Comparison of ENCODE assay signal across 17 cellular contexts in the genomic region with DNA sequence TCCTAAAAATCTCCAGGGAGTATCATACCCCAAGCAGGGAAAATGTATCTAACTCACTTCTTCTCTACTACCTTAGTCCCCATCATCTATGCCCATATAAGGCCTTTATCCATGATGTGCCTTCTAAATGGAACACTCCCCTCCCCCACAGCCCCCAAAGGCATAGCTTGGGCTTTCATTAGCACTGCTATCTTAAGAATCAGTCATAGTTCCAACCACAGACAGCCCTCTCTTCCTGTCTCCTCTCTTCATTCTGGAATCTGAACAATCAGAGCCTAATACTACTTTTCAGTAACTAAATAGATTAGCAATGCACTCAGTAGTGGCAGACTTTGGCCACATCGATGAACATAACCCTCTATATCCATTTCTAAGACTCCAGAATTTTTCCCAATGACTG.
A peak's percentile ranks its signal among the peaks of the same experiment; 100 is the strongest.
DNase-seq lines count a peak whose midpoint lies in the region; ATAC-seq and TF ChIP-seq lines count a peak whose summit lies in the region.
"Had no signal": no experiment of that assay in that cellular context is flagged by ENCODE, and none has a peak within 500 bp of the region (broad histone marks: within the 10 kb centered on the region; RNA-seq: fewer than 3 reads in every experiment).

No MANE protein-coding gene starts in this region.

- no peak overlapping the region for H3K4me3 ChIP-seq in dorsolateral prefrontal cortex
- no peak overlapping the region for H3K4me3 ChIP-seq in PC-3 (ENCODE audit: low read length)

- H3K27ac ChIP-seq in dorsolateral prefrontal cortex (no peak overlapping the region), PC-3 (ENCODE audit: low read length) (no peak overlapping the region)
- H3K27ac ChIP-seq in CD4-positive, alpha-beta T cell (ENCODE audit: low read depth, low read length) = no peak overlapping the region

- no peaks in the 10 kb centered on the region for H3F3A ChIP-seq in PC-3 (ENCODE audit: low read length, unreplicated experiment)

- H3K79me2 ChIP-seq in PC-3 (ENCODE audit: low read length) = no peaks in the 10 kb centered on the region

- H3K4me1 ChIP-seq in PC-3 (ENCODE audit: insufficient read depth, low read length) = no peaks in the 10 kb centered on the region

- no peak for TF ChIP-seq POLR2A in GM18505 (IDR thresholded peaks at IDR 0.05; ENCODE audit: borderline replicate concordance, extremely low read depth, insufficient read depth, insufficient read length)

- H3K27me3 Mint-ChIP-seq in CD4-positive, alpha-beta T cell = no peaks in the 10 kb centered on the region
- H3K27me3 Mint-ChIP-seq: B cell, naive B cell had no signal

- H3K9me3 ChIP-seq in PC-3 (ENCODE audit: low read length) = no peaks in the 10 kb centered on the region
- no peaks in the 10 kb centered on the region for H3K9me3 ChIP-seq in CD4-positive, alpha-beta T cell (ENCODE audit: control insufficient read depth, low read length)

- no peak for TF ChIP-seq CTCF in dorsolateral prefrontal cortex (IDR thresholded peaks at IDR 0.05 in 54 of 56, conservative IDR thresholded peaks at IDR 0.05 in 2 of 56; ENCODE audit: low read depth in 1 of 56, partially characterized antibody in 56 of 56)
- TF ChIP-seq CTCF in PC-3 (conservative IDR thresholded peaks at IDR 0.05; ENCODE audit: low read depth, low read length) = no peak
- TF ChIP-seq CTCF in CD4-positive, alpha-beta T cell (IDR thresholded peaks at IDR 0.05) = no peak

- POLR2A ChIA-PET in PC-3 (lab: Charles Lee; ENCODE audit: unreplicated experiment) = no interaction called here
- POLR2A ChIA-PET in CD4-positive, alpha-beta T cell (lab: Charles Lee) = no interaction called here

- H2AFZ ChIP-seq in PC-3 (ENCODE audit: low read length) = no peak overlapping the region

- intact Hi-C loops in dorsolateral prefrontal cortex (cut with DNase I) (no loop called here), PC-3 (cut with micrococcal nuclease) (no loop called here)
- intact Hi-C loops in CD4-positive, alpha-beta T cell (cut with DNase I, micrococcal nuclease) = no loop called here

- H3K27me3 ChIP-seq in dorsolateral prefrontal cortex = no peaks in the 10 kb centered on the region
- no peaks in the 10 kb centered on the region for H3K27me3 ChIP-seq in PC-3 (ENCODE audit: low read length)
- H3K27me3 ChIP-seq in CD4-positive, alpha-beta T cell (ENCODE audit: control insufficient read depth, insufficient read depth, low read length) = no peaks in the 10 kb centered on the region

- H3K9me3 Mint-ChIP-seq in CD4-positive, alpha-beta T cell = no peaks in the 10 kb centered on the region
- H3K9me3 Mint-ChIP-seq: T-helper 2 cell treated with Interferon-gamma antibody and Interleukin-4, amounts not matched to agents 5 μg/mL and 100 μg/mL, for 36 hours had no signal

- no peaks in the 10 kb centered on the region for H3K36me3 Mint-ChIP-seq in CD4-positive, alpha-beta T cell (ENCODE audit: low read depth)
- H3K36me3 Mint-ChIP-seq: naive B cell had no signal

- no TSS peak for BruUV-seq in PC-3 (replicated peaks; lab: Mats Ljungman, UMichigan)

- H3K4me2 ChIP-seq in PC-3 (ENCODE audit: low read length) = no peak overlapping the region

- no peak overlapping the region for H3K4me3 Mint-ChIP-seq in CD4-positive, alpha-beta T cell
- H3K4me3 Mint-ChIP-seq: B cell; naive B cell; T-helper 2 cell treated with Interferon-gamma antibody and Interleukin-4, amounts not matched to agents 5 μg/mL and 100 μg/mL, for 36 hours had no signal

- no peak overlapping the region for H3K27ac Mint-ChIP-seq in CD4-positive, alpha-beta T cell
- H3K27ac Mint-ChIP-seq: B cell; naive B cell; T-helper 2 cell treated with Interferon-gamma antibody and Interleukin-4, amounts not matched to agents 5 μg/mL and 100 μg/mL, for 36 hours had no signal

- DNase-seq in ELF-1 (ENCODE audit: low read depth, low spot score) (peak; percentile 61), RPMI7951 (ENCODE audit: low read depth) (peak; percentile 96), glomerular visceral epithelial cell (ENCODE audit: extremely low spot score) (peak; percentile 29), non-pigmented ciliary epithelial cell (ENCODE audit: low read depth) (peak; percentile 71), dorsolateral prefrontal cortex (no peak), PC-3 (no peak)
- DNase-seq in CD4-positive, alpha-beta T cell = no peak
- DNase-seq: anterior cingulate cortex; DND-41; effector CD8-positive, alpha-beta T cell; Karpas-422; naive B cell; NCI-H1694; NCI-H510A treated with DMSO at 0.1 percent for 48 hours had no signal

- no peaks in the 10 kb centered on the region for H3K36me3 ChIP-seq in PC-3 (ENCODE audit: low read depth, low read length)

- H3K9ac ChIP-seq in PC-3 (ENCODE audit: low read length) = no peak overlapping the region

- H4K20me1 ChIP-seq in PC-3 (ENCODE audit: low read length) = no peaks in the 10 kb centered on the region

- H3K9me2 ChIP-seq in PC-3 (replicated peaks; ENCODE audit: low read length) = no peaks in the 10 kb centered on the region

- H3K4me1 Mint-ChIP-seq in CD4-positive, alpha-beta T cell (ENCODE audit: low read depth) = no peaks in the 10 kb centered on the region
- H3K4me1 Mint-ChIP-seq: B cell, naive B cell had no signal

- ATAC-seq in GM18505 (IDR thresholded peaks at IDR 0.05; ENCODE audit: unreplicated experiment) (no peak), PC-3 (no peak)
- no peak for ATAC-seq in CD4-positive, alpha-beta T cell (ENCODE audit: poor library complexity)

- CTCF ChIA-PET in PC-3 (lab: Charles Lee) = no interaction called here
- CTCF ChIA-PET in CD4-positive, alpha-beta T cell (lab: Charles Lee) = no interaction called here

Comparison
In these comparisons a context has a peak if more than half of its experiments do, and no peak if none do; other contexts are left out.
1. DNase-seq: peak in ELF-1 (single experiment), RPMI7951 (single experiment), glomerular visceral epithelial cell (single experiment) and non-pigmented ciliary epithelial cell (single experiment); none in dorsolateral prefrontal cortex (0 of 10), PC-3 (single experiment) and CD4-positive, alpha-beta T cell (0 of 10).